In the genomic region with DNA sequence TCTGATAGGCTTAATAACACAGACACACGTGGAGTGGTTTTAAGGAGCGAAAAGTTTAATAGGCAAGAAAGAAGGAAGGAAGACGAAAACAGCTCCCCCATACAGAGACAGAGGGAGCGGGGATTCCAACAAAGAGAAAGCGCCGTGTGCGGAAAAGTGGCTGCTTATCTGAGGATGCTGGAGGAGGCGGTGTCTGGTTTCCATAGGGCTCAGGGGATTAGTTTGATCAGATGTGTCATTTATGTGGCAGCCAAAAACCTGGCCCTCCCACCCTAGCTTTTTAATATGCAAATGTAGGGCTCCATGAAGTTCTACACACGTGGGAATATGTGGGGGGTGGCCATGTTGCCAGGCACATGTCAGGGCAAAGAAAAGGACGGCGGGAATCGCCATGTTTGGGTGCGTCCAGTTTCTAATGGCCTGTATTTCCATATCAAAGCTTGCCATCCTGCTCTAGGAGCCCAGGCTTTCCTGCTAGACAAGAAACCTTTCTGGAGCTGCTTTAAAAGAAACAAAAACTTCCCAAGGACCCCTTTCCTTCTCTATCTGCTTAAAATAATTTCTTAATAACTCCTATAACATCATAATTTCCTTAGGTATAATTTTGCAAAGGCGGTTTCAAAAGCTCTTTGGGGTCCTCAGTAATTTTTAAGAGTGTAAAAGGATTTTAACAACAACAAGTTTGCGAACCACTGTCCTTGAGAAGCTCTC, we compare ENCODE assay signal across 9 cellular contexts. TPM values are rescaled to one million over a fixed set of nuclear protein-coding genes. Genes with fewer than 3 reads are reported as not detected.
DNase-seq lines count a peak whose midpoint lies in the region; ATAC-seq, FAIRE-seq and TF ChIP-seq lines count a peak whose summit lies in the region.
"Had no signal": no experiment of that assay in that cellular context is flagged by ENCODE, and none has a peak within 500 bp of the region (broad histone marks: within the 10 kb centered on the region; RNA-seq: fewer than 3 reads in every experiment).

No MANE protein-coding gene starts in this region.

- H2BK20ac ChIP-seq in H1 (ENCODE audit: low read length): peak overlapping the region; percentile 73; the same call in 1 of the 2 replicates

- peak overlapping the region; percentile 92 for H3K27ac ChIP-seq in H1 (ENCODE audit: low read depth, low read length)
- H3K27ac ChIP-seq in rectal smooth muscle tissue (ENCODE audit: low read depth, low read length): peak overlapping the region; percentile 81

- H2AK5ac ChIP-seq in H1 (ENCODE audit: low read depth, low read length): peak overlapping the region; percentile 91

- H3K18ac ChIP-seq in H1 (ENCODE audit: extremely low read depth, low read length): peak overlapping the region; percentile 91

- no peak for TF ChIP-seq CTCF in GM12865 (IDR thresholded peaks at IDR 0.05; ENCODE audit: insufficient read depth, low read depth, low read length, missing control alignments)
- TF ChIP-seq CTCF in H1 (IDR thresholded peaks at IDR 0.05; ENCODE audit: control extremely low read depth in 1 of 3, insufficient read depth in 1 of 3, low read depth in 1 of 3, low read length in 3 of 3): no peak

- no peak overlapping the region for H3K23ac ChIP-seq in H1 (ENCODE audit: insufficient read length)

- no peaks in the 10 kb centered on the region for H3K79me1 ChIP-seq in H1 (ENCODE audit: low read depth, low read length)

- 21% methylated on average over 15 of the region's 15 CpGs; no CpG with 5 or more reads in 1 of the 2 experiments for WGBS in H1 (ENCODE audit: extremely low coverage in 1 of 2, insufficient coverage in 1 of 2, insufficient read length in 1 of 2, insufficient replicate concordance in 2 of 2, low coverage in 1 of 2, low lambda C conversion rate in 2 of 2, missing lambda C conversion rate in 1 of 2), 2 experiments

- CTCF ChIA-PET in H1 (lab: Charles Lee; ENCODE audit: partially characterized antibody): interaction anchor here (0.6 to 3.2 kb wide), 10 partner anchors 8 to 233 kb away, joined by 3 to 25 read pairs (median 4); no protein-coding TSS in a partner anchor

- FAIRE-seq in H1 (lab: Jason Lieb, UNC): peak; percentile 45

- H2AFZ ChIP-seq in H1 (ENCODE audit: low read length): peak overlapping the region; percentile 73

- H3K56ac ChIP-seq in H1 (replicated peaks; ENCODE audit: insufficient read length, low read depth, low read length): peak overlapping the region; percentile 51

- H2BK120ac ChIP-seq in H1 (replicated peaks; ENCODE audit: low read depth, low read length): peak overlapping the region; percentile 98

- H3K9ac ChIP-seq in NT2/D1 (ENCODE audit: insufficient read length, low read depth) (peak overlapping the region; percentile 62), H1 (replicated peaks in 1 of 4; ENCODE audit: extremely low read depth in 1 of 4, low read depth in 3 of 4, low read length in 3 of 4) (peak overlapping the region in 3 of 4 experiments; percentile 72 to 98 (median 97); a peak in 6 of 7 replicates), rectal smooth muscle tissue (ENCODE audit: low read length) (no peak overlapping the region)

- H3K4me1 ChIP-seq in NT2/D1 (ENCODE audit: insufficient read depth, insufficient read length): no peaks in the 10 kb centered on the region
- H3K4me1 ChIP-seq in H1 (replicated peaks in 1 of 4; ENCODE audit: control insufficient read depth in 3 of 4, insufficient read depth in 4 of 4, low read length in 3 of 4): peaks cover 2 to 15% (median 7%) of the 10 kb centered on the region in 4 experiments; a peak in 5 of 7 replicates
- H3K4me1 ChIP-seq in rectal smooth muscle tissue (ENCODE audit: control insufficient read depth, insufficient read depth, low read length): peaks cover 4% of the 10 kb centered on the region

- TF ChIP-seq RAD21 in H1 (IDR thresholded peaks at IDR 0.05 in 1 of 2, conservative IDR thresholded peaks at IDR 0.05 in 1 of 2; ENCODE audit: low read depth in 2 of 2, low read length in 2 of 2): no peak

- H3K4me3 ChIP-seq in GM12865 (ENCODE audit: low read depth, low read length) (peak overlapping the region; percentile 36), NT2/D1 (ENCODE audit: insufficient read length, low read depth) (no peak overlapping the region), H1 (ENCODE audit: extremely low read depth in 1 of 4, insufficient read depth in 2 of 4, low read depth in 3 of 4, low read length in 4 of 4) (peak overlapping the region; percentile 92 to 98 (median 96); a peak in 7 of 8 replicates), rectal smooth muscle tissue (ENCODE audit: low read length) (peak overlapping the region; percentile 95)

- H4K91ac ChIP-seq in H1 (replicated peaks; ENCODE audit: insufficient read length, low read length): peak overlapping the region; percentile 91

- H2BK15ac ChIP-seq in H1 (ENCODE audit: low read length): 0 out of 2 replicates have a peak overlapping the region, but pooled peaks have one; percentile 14

- peaks cover 12% of the 10 kb centered on the region for H3K36me3 ChIP-seq in NT2/D1 (ENCODE audit: insufficient read depth, insufficient read length, low read length)
- H3K36me3 ChIP-seq in H1 (ENCODE audit: control insufficient read depth in 2 of 4, insufficient read depth in 4 of 4, low read length in 3 of 4): peaks cover 0 to 9% (median 4%) of the 10 kb centered on the region in 4 experiments; a peak in 2 of 8 replicates
- no peaks in the 10 kb centered on the region for H3K36me3 ChIP-seq in rectal smooth muscle tissue (ENCODE audit: control insufficient read depth, insufficient read depth, low read length)

- H3K23me2 ChIP-seq in H1 (ENCODE audit: low read depth, low read length): peaks cover 4% of the 10 kb centered on the region; the same call in 1 of the 2 replicates

- peaks cover 12 to 14% of the 10 kb centered on the region in 2 experiments for H4K20me1 ChIP-seq in H1 (replicated peaks in 1 of 2; ENCODE audit: control insufficient read depth in 1 of 2, insufficient read depth in 2 of 2, low read length in 2 of 2)

- no peak for TF ChIP-seq EP300 in H1 (IDR thresholded peaks at IDR 0.05; ENCODE audit: borderline replicate concordance in 1 of 2, low read depth in 2 of 2, low read length in 2 of 2)

- TF ChIP-seq POLR2A in H1 (IDR thresholded peaks at IDR 0.05; ENCODE audit: control extremely low read depth in 1 of 2, low read depth in 2 of 2, low read length in 2 of 2): no peak; a peak in 2 of 3 replicates

- peak overlapping the region; percentile 89; the same call in 1 of the 2 replicates for H2BK12ac ChIP-seq in H1 (ENCODE audit: low read depth, low read length)

- peak overlapping the region; percentile 63; the same call in 1 of the 2 replicates for H4K8ac ChIP-seq in H1 (ENCODE audit: extremely low read depth, insufficient read depth, low read length)

- H3K9me3 ChIP-seq in NT2/D1 (ENCODE audit: insufficient read depth, low read length) (no peaks in the 10 kb centered on the region), H1 (ENCODE audit: insufficient read depth in 2 of 2, low read depth in 1 of 2, low read length in 1 of 2) (no peaks in the 10 kb centered on the region)

- no peak for DNase-seq in GM12865 (ENCODE audit: low read depth)
- peak; percentile 82 for DNase-seq in NT2/D1 (ENCODE audit: low read depth, low spot score)
- peak; percentile 71 to 75 for DNase-seq in H1 (ENCODE audit: low read depth in 1 of 2, low spot score in 2 of 2)
- DNase-seq in NAMALWA (ENCODE audit: low spot score): no peak
- DNase-seq in germinal center (ENCODE audit: low spot score): no peak
- DNase-seq in EL: no peak

- peak overlapping the region; percentile 88 for H3K4ac ChIP-seq in H1 (replicated peaks; ENCODE audit: insufficient read length, low read depth, low read length)

- H3K27me3 ChIP-seq in NT2/D1 (ENCODE audit: insufficient read depth, insufficient read length): no peaks in the 10 kb centered on the region
- H3K27me3 ChIP-seq in H1 (replicated peaks in 1 of 4; ENCODE audit: control insufficient read depth in 3 of 4, extremely low read depth in 1 of 4, insufficient read depth in 3 of 4, low read length in 3 of 4): no peaks in the 10 kb centered on the region
- H3K27me3 ChIP-seq in rectal smooth muscle tissue (ENCODE audit: control insufficient read depth, insufficient read depth, low read length): no peaks in the 10 kb centered on the region

- peak overlapping the region; percentile 62 to 69 for H3K4me2 ChIP-seq in H1 (ENCODE audit: insufficient read depth in 1 of 2, low read depth in 2 of 2, low read length in 2 of 2)

- ATAC-seq in HG02840 (IDR thresholded peaks at IDR 0.05; ENCODE audit: low FRiP score, unreplicated experiment): no peak

- peak overlapping the region; percentile 49 for H4K5ac ChIP-seq in H1 (ENCODE audit: insufficient read length, low read depth, low read length)

- H3K14ac ChIP-seq in H1 (ENCODE audit: insufficient read length): no peak overlapping the region

- H3K79me2 ChIP-seq in H1 (ENCODE audit: control insufficient read depth in 1 of 2, insufficient read depth in 2 of 2, low read length in 2 of 2): peaks cover 31 to 42% of the 10 kb centered on the region in 2 experiments

- POLR2A ChIA-PET in H1 (lab: Charles Lee; ENCODE audit: partially characterized antibody): interaction anchor here (0.6 to 8.2 kb wide), 47 partner anchors 8 to 557 kb away, joined by 3 to 84 read pairs (median 4); partner anchors contain the start of genes ATRIP, CAMP, CCDC51 and CDC25A

- peak overlapping the region; percentile 95 for H2BK5ac ChIP-seq in H1 (ENCODE audit: low read depth, low read length)

RNA-seq across cellular contexts. Expression of gene ZNF589, which starts 0.7 kb away (rescaled TPM):
- 106 and 113 TPM in 2 replicates for total RNA-seq in H1 (2021; fragmentation: NEBNext Ultra II Directional; extraction: Animal tissue kit (Norgen Biotek cat#: 25700))
- polyA plus RNA-seq in H1 (2011; rRNA removed): 64.7 and 65.6 TPM in 2 replicates
- 94.8 TPM for polyA plus RNA-seq in H1 (2011; cell fraction: cytosol; rRNA removed)
- polyA plus RNA-seq in H1 (2011; cell fraction: nucleus; rRNA removed): 119 TPM
- 90.1 to 112 TPM (median 101 TPM) in 4 replicates for polyA plus RNA-seq in H1 (2012, experiment 1 of 2)
- polyA plus RNA-seq in H1 (2012, experiment 2 of 2): 14.1 TPM
- 87.3 TPM for polyA plus RNA-seq in H1 (2013, experiment 1 of 2)
- 81.4 TPM for polyA plus RNA-seq in H1 (2013, experiment 2 of 2)
- polyA minus RNA-seq in H1 (2011; rRNA and poly(A)+ RNA removed): 112 and 152 TPM in 2 replicates
- 48.0 TPM for polyA minus RNA-seq in H1 (2011; cell fraction: cytosol; rRNA and poly(A)+ RNA removed)
- polyA minus RNA-seq in H1 (2011; cell fraction: nucleus; rRNA and poly(A)+ RNA removed): 107 TPM

RNA-seq across cellular contexts. Expression of gene CAMP, which starts 16.9 kb away (rescaled TPM):
- not detected in 2 replicates for total RNA-seq in H1 (2021; fragmentation: NEBNext Ultra II Directional; extraction: Animal tissue kit (Norgen Biotek cat#: 25700))
- polyA plus RNA-seq in H1 (2011; rRNA removed): not detected in 2 replicates
- not detected for polyA plus RNA-seq in H1 (2011; cell fraction: cytosol; rRNA removed)
- polyA plus RNA-seq in H1 (2011; cell fraction: nucleus; rRNA removed): not detected
- polyA plus RNA-seq in H1 (2012, experiment 1 of 2): not detected in 4 replicates
- not detected for polyA plus RNA-seq in H1 (2012, experiment 2 of 2)
- polyA plus RNA-seq in H1 (2013, experiment 1 of 2): not detected
- not detected for polyA plus RNA-seq in H1 (2013, experiment 2 of 2)
- polyA minus RNA-seq in H1 (2011; rRNA and poly(A)+ RNA removed): not detected in 2 replicates
- polyA minus RNA-seq in H1 (2011; cell fraction: cytosol; rRNA and poly(A)+ RNA removed): not detected
- polyA minus RNA-seq in H1 (2011; cell fraction: nucleus; rRNA and poly(A)+ RNA removed): not detected
- total RNA-seq: T-helper 1 cell treated with Interleukin-12 subunit alpha and Interleukin-12 subunit beta and Interleukin-4 antibody, amounts not matched to agents 30 ng/mL and 1 ng/mL, for 36 hours had no signal

RNA-seq across cellular contexts. Expression of gene CDC25A, which starts 51.9 kb away (rescaled TPM):
- total RNA-seq in H1 (2021; fragmentation: NEBNext Ultra II Directional; extraction: Animal tissue kit (Norgen Biotek cat#: 25700)): 62.1 and 65.0 TPM in 2 replicates
- polyA plus RNA-seq in H1 (2011; rRNA removed): 20.7 and 22.2 TPM in 2 replicates
- polyA plus RNA-seq in H1 (2011; cell fraction: cytosol; rRNA removed): 24.8 TPM
- polyA plus RNA-seq in H1 (2011; cell fraction: nucleus; rRNA removed): 24.2 TPM
- 42.7 to 47.8 TPM (median 46.8 TPM) in 4 replicates for polyA plus RNA-seq in H1 (2012, experiment 1 of 2)
- 34.1 TPM for polyA plus RNA-seq in H1 (2012, experiment 2 of 2)
- polyA plus RNA-seq in H1 (2013, experiment 1 of 2): 32.1 TPM
- 32.0 TPM for polyA plus RNA-seq in H1 (2013, experiment 2 of 2)
- polyA minus RNA-seq in H1 (2011; rRNA and poly(A)+ RNA removed): 52.1 and 67.6 TPM in 2 replicates
- 57.9 TPM for polyA minus RNA-seq in H1 (2011; cell fraction: cytosol; rRNA and poly(A)+ RNA removed)
- polyA minus RNA-seq in H1 (2011; cell fraction: nucleus; rRNA and poly(A)+ RNA removed): 39.8 TPM

Comparison
In these comparisons a context has a peak if more than half of its experiments do, and no peak if none do; other contexts are left out.
1. DNase-seq: peak in NT2/D1 (single experiment) and H1 (2 of 2); none in GM12865 (single experiment), NAMALWA (single experiment), germinal center (single experiment) and EL (single experiment).